ENCODE assay signal across 8 cellular contexts in genomic region chr6:142566628-142567396, GRCh38.
DNase-seq lines count a peak whose midpoint lies in the region; ATAC-seq and TF ChIP-seq lines count a peak whose summit lies in the region.

No MANE protein-coding gene starts in this region.

- WGBS in SK-N-SH (ENCODE audit: low lambda C conversion rate): 58% methylated on average over 10 of the region's 10 CpGs
- WGBS in smooth muscle cell (ENCODE audit: low lambda C conversion rate): 59% methylated on average over 10 of the region's 10 CpGs

- H3K27me3 ChIP-seq in SK-N-SH (ENCODE audit: insufficient read depth) (no peaks in the 10 kb centered on the region), left ventricle myocardium inferior (ENCODE audit: low read depth) (no peaks in the 10 kb centered on the region), smooth muscle cell (ENCODE audit: low read depth) (no peaks in the 10 kb centered on the region)

- TF ChIP-seq RAD21 in SK-N-SH (IDR thresholded peaks at IDR 0.05; ENCODE audit: low read length): peak; percentile 83

- peak; percentile 2 for DNase-seq in DMS114 treated with DMSO at 0.1 percent for 48 hours (lab: John Stamatoyannopoulos, UW; ENCODE audit: unreplicated experiment)
- DNase-seq in HUDEP-2 (lab: John Stamatoyannopoulos, UW; ENCODE audit: unreplicated experiment in 76 of 76): peak in 42 of 76 experiments; percentile 1 to 74 (median 30)
- DNase-seq in SK-N-SH: peak; percentile 66
- DNase-seq in activated naive CD4-positive, alpha-beta T cell treated with anti-CD3 and anti-CD28 coated beads, Interleukin-2, amount 50 U/mL, for 16 hours: peak; percentile 54
- DNase-seq in left ventricle myocardium inferior: no peak
- DNase-seq in smooth muscle cell (lab: John Stamatoyannopoulos, UW; ENCODE audit: unreplicated experiment): peak; percentile 11

- no peak for TF ChIP-seq EP300 in SK-N-SH (IDR thresholded peaks at IDR 0.05; ENCODE audit: borderline replicate concordance in 1 of 2, low read depth in 1 of 2, low read length in 1 of 2)

- H3K9me3 ChIP-seq in SK-N-SH: no peaks in the 10 kb centered on the region
- no peaks in the 10 kb centered on the region for H3K9me3 ChIP-seq in left ventricle myocardium inferior (replicated peaks)
- H3K9me3 ChIP-seq in smooth muscle cell (replicated peaks; ENCODE audit: low read depth): no peaks in the 10 kb centered on the region

- H2AFZ ChIP-seq in SK-N-SH (ENCODE audit: low read depth) (no peak overlapping the region), smooth muscle cell (ENCODE audit: low read depth) (no peak overlapping the region)

- H3K4me2 ChIP-seq in SK-N-SH (no peak overlapping the region), smooth muscle cell (no peak overlapping the region)

- H3K36me3 ChIP-seq in SK-N-SH (replicated peaks in 1 of 2; ENCODE audit: control insufficient read depth in 1 of 2, insufficient read depth in 2 of 2, low read length in 1 of 2): no peaks in the 10 kb centered on the region
- no peaks in the 10 kb centered on the region for H3K36me3 ChIP-seq in left ventricle myocardium inferior
- H3K36me3 ChIP-seq in smooth muscle cell (ENCODE audit: low read depth): no peaks in the 10 kb centered on the region

- H3K9me2 ChIP-seq in SK-N-SH: no peaks in the 10 kb centered on the region

- peak overlapping the region in 1 of 2 experiments; percentile 31; a peak in 1 of 4 replicates for H3K4me3 ChIP-seq in SK-N-SH (ENCODE audit: low read depth in 2 of 2, low read length in 1 of 2)
- H3K4me3 ChIP-seq in left ventricle myocardium inferior: no peak overlapping the region
- no peak overlapping the region for H3K4me3 ChIP-seq in smooth muscle cell

- peak; percentile 84 for TF ChIP-seq CTCF in SK-N-SH (IDR thresholded peaks at IDR 0.05)
- peak; percentile 90 for TF ChIP-seq CTCF in left ventricle myocardium inferior (IDR thresholded peaks at IDR 0.05; ENCODE audit: borderline replicate concordance)
- peak; percentile 81 for TF ChIP-seq CTCF in smooth muscle cell (IDR thresholded peaks at IDR 0.05; ENCODE audit: borderline replicate concordance, insufficient read depth, poor library complexity, severe bottlenecking)

- POLR2A ChIA-PET in SK-N-SH (lab: Yijun Ruan, JAX): interaction anchor here (0.6 kb wide), 1 partner anchor 704 kb away, joined by 4 read pairs; no protein-coding TSS in a partner anchor

- CTCF ChIA-PET in SK-N-SH (lab: Yijun Ruan, JAX): interaction anchor here (0.7 to 2.5 kb wide), 22 partner anchors 13 to 868 kb away, joined by 3 to 21 read pairs (median 3); no protein-coding TSS in a partner anchor

- H3K9ac ChIP-seq in SK-N-SH (no peak overlapping the region), smooth muscle cell (ENCODE audit: low read depth) (no peak overlapping the region)

- H3F3A ChIP-seq in SK-N-SH (replicated peaks; ENCODE audit: insufficient read depth) (peaks cover 32% of the 10 kb centered on the region), smooth muscle cell (ENCODE audit: low read depth) (no peaks in the 10 kb centered on the region)

- peak; percentile 72 for ATAC-seq in GM19468 (IDR thresholded peaks at IDR 0.05; ENCODE audit: extremely low read depth, unreplicated experiment)
- ATAC-seq in GM21515 (IDR thresholded peaks at IDR 0.05; ENCODE audit: unreplicated experiment): no peak

- peaks cover 0 to 23% of the 10 kb centered on the region in 2 experiments; a peak in 3 of 4 replicates for H3K4me1 ChIP-seq in SK-N-SH (ENCODE audit: control insufficient read depth in 1 of 2, insufficient read depth in 2 of 2, low read depth in 1 of 2, low read length in 1 of 2)
- H3K4me1 ChIP-seq in left ventricle myocardium inferior: peaks cover 14% of the 10 kb centered on the region
- no peaks in the 10 kb centered on the region for H3K4me1 ChIP-seq in smooth muscle cell (ENCODE audit: low read depth)

- intact Hi-C loops in left ventricle myocardium inferior (cut with micrococcal nuclease): no loop called here

- H4K20me1 ChIP-seq in SK-N-SH (ENCODE audit: insufficient read depth) (no peaks in the 10 kb centered on the region), smooth muscle cell (ENCODE audit: low read depth) (no peaks in the 10 kb centered on the region)

- H3K27ac ChIP-seq in SK-N-SH (ENCODE audit: low read depth in 2 of 2, low read length in 1 of 2) (peak overlapping the region in 1 of 2 experiments; percentile 45; a peak in 2 of 4 replicates), left ventricle myocardium inferior (replicated peaks) (no peak overlapping the region), smooth muscle cell (ENCODE audit: low read depth) (no peak overlapping the region)

- H3K79me2 ChIP-seq in SK-N-SH (ENCODE audit: insufficient read depth) (no peaks in the 10 kb centered on the region), smooth muscle cell (ENCODE audit: low read depth) (no peaks in the 10 kb centered on the region)

TF ChIP-seq in SK-N-SH, 30 proteins besides CTCF, POLR2A, EP300 and RAD21:
- TF ChIP-seq SMC3 (IDR thresholded peaks at IDR 0.05; ENCODE audit: low read depth, low read length) (peak; percentile 74), NFIC (IDR thresholded peaks at IDR 0.05; ENCODE audit: borderline replicate concordance) (peak; percentile 68), YY1 (IDR thresholded peaks at IDR 0.05; ENCODE audit: low read depth) (no peak), TCF12 (IDR thresholded peaks at IDR 0.05) (peak; percentile 7; the same call in 1 of the 2 replicates)
TF ChIP-seq in SK-N-SH: peak in this region for 3.
